ENCODE assay signal across 3 cellular contexts in the genomic region with DNA sequence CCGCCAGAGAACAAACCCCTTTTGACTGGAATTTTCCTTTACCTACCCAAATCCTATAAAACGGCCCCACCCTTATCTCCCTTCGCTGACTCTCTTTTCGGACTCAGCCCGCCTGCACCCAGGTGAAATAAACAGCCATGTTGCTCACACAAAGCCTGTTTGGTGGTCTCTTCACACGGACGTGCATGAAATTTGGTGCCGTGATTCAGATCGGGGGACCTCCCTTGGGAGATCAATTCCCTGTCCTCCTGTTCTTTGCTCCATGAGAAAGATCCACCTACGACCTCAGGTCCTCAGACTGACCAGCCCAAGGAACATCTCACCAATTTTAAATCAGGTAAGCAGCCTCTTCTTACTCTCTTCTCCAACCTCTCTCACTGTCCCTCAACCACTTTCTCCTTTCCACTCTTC.
TF ChIP-seq lines count a peak whose summit lies in the region.

No MANE protein-coding gene starts in this region.

TF ChIP-seq in GM23338, 12 proteins besides CTCF, POLR2A, EP300 and RAD21:
- peak; percentile 72 for TF ChIP-seq POLR2AphosphoS5 (IDR thresholded peaks at IDR 0.05; ENCODE audit: low read depth)

TF ChIP-seq in HEK293, 187 proteins besides CTCF, POLR2A, EP300 and RAD21:
- TF ChIP-seq PRDM1 (tag by site-specific recombination; IDR thresholded peaks at IDR 0.05): 0 out of 2 replicates have a peak, but pooled peaks have one; percentile 18

TF ChIP-seq in H1, 55 proteins besides CTCF, POLR2A, EP300 and RAD21:
- 0 out of 2 replicates have a peak, but pooled peaks have one; percentile 30 for TF ChIP-seq CHD1 (IDR thresholded peaks at IDR 0.05; ENCODE audit: low read depth, low read length)
- peak; percentile 72 for TF ChIP-seq POLR2AphosphoS5 (IDR thresholded peaks at IDR 0.05; ENCODE audit: low read depth, low read length)
- TF ChIP-seq TAF1 (IDR thresholded peaks at IDR 0.05; ENCODE audit: low read depth, low read length): peak; percentile 75
- peak; percentile 70 for TF ChIP-seq TBP (IDR thresholded peaks at IDR 0.05; ENCODE audit: low read depth, low read length)
